In the genomic region with DNA sequence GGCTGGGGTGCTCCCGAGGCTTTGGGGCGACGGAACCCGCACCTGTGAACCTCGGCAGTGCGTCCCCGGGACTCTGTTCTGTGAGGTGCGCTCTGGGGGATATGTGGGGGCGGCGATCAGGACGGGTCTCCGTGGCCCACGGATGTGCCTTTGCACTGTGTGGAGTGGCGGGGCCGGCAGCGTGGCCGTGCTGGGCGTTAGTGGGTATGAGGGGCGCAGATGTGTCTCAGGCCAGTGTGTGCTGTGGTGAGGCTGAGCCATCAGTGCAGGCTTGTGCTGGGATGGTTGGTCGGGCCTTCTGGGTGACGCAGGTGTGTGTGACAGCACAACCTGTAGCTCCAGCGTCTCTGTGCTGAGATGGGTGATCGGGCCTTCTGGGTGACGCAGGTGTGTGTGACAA, we compare ENCODE assay signal across 7 cellular contexts. TPM values are rescaled to one million over a fixed set of nuclear protein-coding genes. Genes with fewer than 3 reads are reported as not detected.
DNase-seq lines count a peak whose midpoint lies in the region; ATAC-seq lines count a peak whose summit lies in the region.

No MANE protein-coding gene starts in this region.

- peak overlapping the region; percentile 72 for H3K4me3 ChIP-seq in iPS-15b (ENCODE audit: low read depth, low read length)

- peak overlapping the region; percentile 93 for H3K4me3 Mint-ChIP-seq in activated naive CD8-positive, alpha-beta T cell treated with anti-CD3 and anti-CD28 coated beads for 36 hours

- H3K4me1 Mint-ChIP-seq in activated naive CD8-positive, alpha-beta T cell treated with anti-CD3 and anti-CD28 coated beads for 36 hours: peaks cover 10% of the 10 kb centered on the region

- no peaks in the 10 kb centered on the region for H3K27me3 Mint-ChIP-seq in activated naive CD8-positive, alpha-beta T cell treated with anti-CD3 and anti-CD28 coated beads for 36 hours

- H3K27me3 ChIP-seq in iPS-15b (ENCODE audit: control insufficient read depth, insufficient read depth, low read length): no peaks in the 10 kb centered on the region

- peak; percentile 36 for ATAC-seq in HG03103 (IDR thresholded peaks at IDR 0.05; ENCODE audit: low read depth, unreplicated experiment)
- ATAC-seq in HG03039 (IDR thresholded peaks at IDR 0.05; ENCODE audit: unreplicated experiment): no peak
- no peak for ATAC-seq in HG03095 (IDR thresholded peaks at IDR 0.05; ENCODE audit: unreplicated experiment)

- peaks cover 38% of the 10 kb centered on the region for H3K36me3 ChIP-seq in iPS-15b (ENCODE audit: control insufficient read depth, insufficient read depth, low read length)

- H3K27ac Mint-ChIP-seq in activated naive CD8-positive, alpha-beta T cell treated with anti-CD3 and anti-CD28 coated beads for 36 hours: peak overlapping the region; percentile 98

- no peak for DNase-seq in activated naive CD8-positive, alpha-beta T cell treated with anti-CD3 and anti-CD28 coated beads for 36 hours
- peak in 4 of 49 donors; percentile 16 to 34 (median 28) for DNase-seq in substantia nigra (lab: John Stamatoyannopoulos, UW)
- DNase-seq in NCI-H446 (lab: John Stamatoyannopoulos, UW): no peak

- no peak overlapping the region for H3K9ac ChIP-seq in iPS-15b (ENCODE audit: low read depth, low read length)

- H3K36me3 Mint-ChIP-seq in activated naive CD8-positive, alpha-beta T cell treated with anti-CD3 and anti-CD28 coated beads for 36 hours: peaks cover 69% of the 10 kb centered on the region

- no peaks in the 10 kb centered on the region for H3K9me3 ChIP-seq in iPS-15b (ENCODE audit: control insufficient read depth, insufficient read depth, low read length)

- H3K27ac ChIP-seq in substantia nigra (ENCODE audit: low read depth, low read length, poor library complexity, severe bottlenecking): peak overlapping the region; percentile 37

- H3K4me1 ChIP-seq in iPS-15b (ENCODE audit: control insufficient read depth, insufficient read depth, low read length): no peaks in the 10 kb centered on the region

- peaks cover 10% of the 10 kb centered on the region for H3K9me3 Mint-ChIP-seq in activated naive CD8-positive, alpha-beta T cell treated with anti-CD3 and anti-CD28 coated beads for 36 hours

RNA-seq across cellular contexts. Expression of a gene that starts 16.9 kb away (rescaled TPM):
- total RNA-seq in activated naive CD8-positive, alpha-beta T cell treated with anti-CD3 and anti-CD28 coated beads for 36 hours: 10 to 100 TPM; 18.1 to 21.3 TPM
